In the genomic region with DNA sequence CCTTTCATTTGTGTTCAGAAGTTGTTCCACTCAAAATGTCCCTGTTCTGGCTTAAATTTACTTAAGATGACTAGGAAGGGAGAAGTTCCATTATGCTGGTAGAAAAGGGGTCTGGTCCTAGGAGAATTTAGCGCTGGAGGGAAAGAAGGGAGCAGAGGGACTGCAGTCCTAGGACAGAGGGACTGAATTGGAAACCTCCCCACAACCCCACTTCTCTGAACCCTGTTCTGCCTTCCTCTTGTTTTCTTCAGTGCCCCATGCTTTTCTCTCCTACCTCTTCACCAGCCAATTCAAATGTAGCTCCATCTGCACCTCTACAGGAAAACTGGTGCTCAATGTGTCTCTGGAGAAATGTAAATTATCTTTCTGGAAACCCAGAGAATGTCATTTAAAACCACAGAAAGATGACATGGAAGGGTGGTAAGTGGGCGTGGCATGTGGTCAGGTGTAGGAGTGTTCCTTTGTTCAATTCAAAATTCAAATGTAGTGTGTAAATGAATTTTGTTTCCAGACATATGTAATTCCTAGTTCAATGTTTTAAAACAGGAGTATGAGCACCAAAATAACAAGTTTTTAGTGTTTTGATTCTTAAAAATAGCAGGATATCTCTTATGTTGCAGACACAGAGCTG, we compare ENCODE assay signal across 15 cellular contexts. TPM values are rescaled to one million over a fixed set of nuclear protein-coding genes. Genes with fewer than 3 reads are reported as not detected.
DNase-seq lines count a peak whose midpoint lies in the region; ATAC-seq lines count a peak whose summit lies in the region.
"Had no signal": no experiment of that assay in that cellular context is flagged by ENCODE, and none has a peak within 500 bp of the region (broad histone marks: within the 10 kb centered on the region; RNA-seq: fewer than 3 reads in every experiment).

No MANE protein-coding gene starts in this region.

- intact Hi-C loops in activated T-helper 1 cell treated with anti-CD3 and anti-CD28 coated beads, Interleukin-12 subunit alpha, Interleukin-12 subunit beta, Interleukin-2, Interleukin-4 antibody, amounts not matched to agents 30 ng/mL and 10 ng/mL and 1 ng/mL, durations not matched to agents 14 hours and 24 hours and 36 hours (cut with micrococcal nuclease): loop anchor here (10.0 kb wide), 1 partner anchor 433 kb away; no protein-coding TSS in a partner anchor
- intact Hi-C loops in Right ventricle myocardium inferior (cut with DNase I): loop anchor here (10.0 kb wide), 1 partner anchor 317 kb away; no protein-coding TSS in a partner anchor

- no peaks in the 10 kb centered on the region for H3K36me3 Mint-ChIP-seq in activated T-cell treated with anti-CD3 and anti-CD28 coated beads, Interleukin-2, amount 50 U/mL, for 24 hours (ENCODE audit: low read depth)
- H3K36me3 Mint-ChIP-seq in activated T-helper 1 cell treated with anti-CD3 and anti-CD28 coated beads, Interleukin-12 subunit alpha, Interleukin-12 subunit beta, Interleukin-2, Interleukin-4 antibody, amounts not matched to agents 30 ng/mL and 10 ng/mL and 1 ng/mL, durations not matched to agents 14 hours and 24 hours and 36 hours (ENCODE audit: low read depth): no peaks in the 10 kb centered on the region
- H3K36me3 Mint-ChIP-seq: naive B cell; stimulated activated memory B cell treated with anti-CD40 and anti-IgM and Interleukin-4, amounts not matched to agents 10 μg/mL and 1 μg/mL and 100 μg/mL, for 72 hours had no signal

- in situ Hi-C loops in KBM-7 (cut with MboI; ENCODE audit: low pct_unique_long_range_greater_than_20kb, low sequenced_read_pairs): loop anchor here (25.0 kb wide), 1 partner anchor 156 kb away; no protein-coding TSS in a partner anchor

- H3K9me3 Mint-ChIP-seq in activated T-cell treated with anti-CD3 and anti-CD28 coated beads, Interleukin-2, amount 50 U/mL, for 24 hours: no peaks in the 10 kb centered on the region
- peaks cover 3% of the 10 kb centered on the region for H3K9me3 Mint-ChIP-seq in activated T-helper 1 cell treated with anti-CD3 and anti-CD28 coated beads, Interleukin-12 subunit alpha, Interleukin-12 subunit beta, Interleukin-2, Interleukin-4 antibody, amounts not matched to agents 30 ng/mL and 10 ng/mL and 1 ng/mL, durations not matched to agents 14 hours and 24 hours and 36 hours
- H3K9me3 Mint-ChIP-seq: endodermal cell; stimulated activated memory B cell treated with anti-CD40 and anti-IgM and Interleukin-4, amounts not matched to agents 10 μg/mL and 1 μg/mL and 100 μg/mL, for 72 hours had no signal

- peak; percentile 32 to 41 for DNase-seq in activated T-cell treated with anti-CD3 and anti-CD28 coated beads, Interleukin-2, amount 50 U/mL, for 48 hours
- no peak for DNase-seq in activated T-cell treated with anti-CD3 and anti-CD28 coated beads, Interleukin-2, amount 50 U/mL, for 24 hours
- DNase-seq in KBM-7 (peak; percentile 56), T1000 (lab: John Stamatoyannopoulos, UW) (no peak), Right ventricle myocardium inferior (ENCODE audit: missing footprints) (no peak)
- DNase-seq in activated T-helper 1 cell treated with anti-CD3 and anti-CD28 coated beads, Interleukin-12 subunit alpha, Interleukin-12 subunit beta, Interleukin-2, Interleukin-4 antibody, amounts not matched to agents 30 ng/mL and 10 ng/mL and 1 ng/mL, durations not matched to agents 14 hours and 24 hours and 36 hours (ENCODE audit: low spot score): no peak
- DNase-seq in stimulated activated CD4-positive, alpha-beta T cell treated with anti-CD3 and anti-CD28 coated beads, Interleukin-4, amount 100 ng/mL, for 1 hour: peak; percentile 3
- DNase-seq: colonic mucosa, endodermal cell, Karpas-422, naive B cell, NCI-H1092 treated with DMSO at 0.1 percent for 48 hours, transverse colon had no signal

- peaks cover 26% of the 10 kb centered on the region for H3K4me1 Mint-ChIP-seq in activated T-cell treated with anti-CD3 and anti-CD28 coated beads, Interleukin-2, amount 50 U/mL, for 24 hours (ENCODE audit: low read depth)
- H3K4me1 Mint-ChIP-seq in activated T-helper 1 cell treated with anti-CD3 and anti-CD28 coated beads, Interleukin-12 subunit alpha, Interleukin-12 subunit beta, Interleukin-2, Interleukin-4 antibody, amounts not matched to agents 30 ng/mL and 10 ng/mL and 1 ng/mL, durations not matched to agents 14 hours and 24 hours and 36 hours (ENCODE audit: low read depth): peaks cover 34% of the 10 kb centered on the region

- H3K27ac Mint-ChIP-seq in activated T-cell treated with anti-CD3 and anti-CD28 coated beads, Interleukin-2, amount 50 U/mL, for 24 hours: no peak overlapping the region
- H3K27ac Mint-ChIP-seq in activated T-helper 1 cell treated with anti-CD3 and anti-CD28 coated beads, Interleukin-12 subunit alpha, Interleukin-12 subunit beta, Interleukin-2, Interleukin-4 antibody, amounts not matched to agents 30 ng/mL and 10 ng/mL and 1 ng/mL, durations not matched to agents 14 hours and 24 hours and 36 hours: peak overlapping the region; percentile 26
- H3K27ac Mint-ChIP-seq: endodermal cell; naive B cell; stimulated activated memory B cell treated with anti-CD40 and anti-IgM and Interleukin-4, amounts not matched to agents 10 μg/mL and 1 μg/mL and 100 μg/mL, for 72 hours had no signal

- peaks cover 42% of the 10 kb centered on the region for H3K27me3 Mint-ChIP-seq in activated T-cell treated with anti-CD3 and anti-CD28 coated beads, Interleukin-2, amount 50 U/mL, for 24 hours
- H3K27me3 Mint-ChIP-seq in activated T-helper 1 cell treated with anti-CD3 and anti-CD28 coated beads, Interleukin-12 subunit alpha, Interleukin-12 subunit beta, Interleukin-2, Interleukin-4 antibody, amounts not matched to agents 30 ng/mL and 10 ng/mL and 1 ng/mL, durations not matched to agents 14 hours and 24 hours and 36 hours (ENCODE audit: insufficient read depth): peaks cover 5% of the 10 kb centered on the region

- ATAC-seq in GM21526 (IDR thresholded peaks at IDR 0.05; ENCODE audit: low FRiP score, unreplicated experiment) (no peak), Right ventricle myocardium inferior (no peak)
- ATAC-seq: stimulated activated memory B cell treated with anti-CD40 and anti-IgM and Interleukin-4, amounts not matched to agents 10 μg/mL and 1 μg/mL and 100 μg/mL, for 72 hours had no signal

- no peak overlapping the region for H3K4me3 Mint-ChIP-seq in activated T-cell treated with anti-CD3 and anti-CD28 coated beads, Interleukin-2, amount 50 U/mL, for 24 hours
- no peak overlapping the region for H3K4me3 Mint-ChIP-seq in activated T-helper 1 cell treated with anti-CD3 and anti-CD28 coated beads, Interleukin-12 subunit alpha, Interleukin-12 subunit beta, Interleukin-2, Interleukin-4 antibody, amounts not matched to agents 30 ng/mL and 10 ng/mL and 1 ng/mL, durations not matched to agents 14 hours and 24 hours and 36 hours
- H3K4me3 Mint-ChIP-seq: endodermal cell; naive B cell; stimulated activated memory B cell treated with anti-CD40 and anti-IgM and Interleukin-4, amounts not matched to agents 10 μg/mL and 1 μg/mL and 100 μg/mL, for 72 hours had no signal

RNA-seq across cellular contexts. Expression of a gene that starts 24.0 kb away (rescaled TPM):
- not detected in 2 replicates for total RNA-seq in activated T-helper 1 cell treated with anti-CD3 and anti-CD28 coated beads, Interleukin-12 subunit alpha, Interleukin-12 subunit beta, Interleukin-2, Interleukin-4 antibody, amounts not matched to agents 30 ng/mL and 10 ng/mL and 1 ng/mL, durations not matched to agents 14 hours and 24 hours and 36 hours
- 12.1 TPM for total RNA-seq in Right ventricle myocardium inferior

Comparison
In these comparisons a context has a peak if more than half of its experiments do, and no peak if none do; other contexts are left out.
1. DNase-seq: peak in activated T-cell treated with anti-CD3 and anti-CD28 coated beads, Interleukin-2, amount 50 U/mL, for 48 hours (2 of 2), KBM-7 (single experiment) and stimulated activated CD4-positive, alpha-beta T cell treated with anti-CD3 and anti-CD28 coated beads, Interleukin-4, amount 100 ng/mL, for 1 hour (single experiment); none in activated T-cell treated with anti-CD3 and anti-CD28 coated beads, Interleukin-2, amount 50 U/mL, for 24 hours (single experiment), activated T-helper 1 cell treated with anti-CD3 and anti-CD28 coated beads, Interleukin-12 subunit alpha, Interleukin-12 subunit beta, Interleukin-2, Interleukin-4 antibody, amounts not matched to agents 30 ng/mL and 10 ng/mL and 1 ng/mL, durations not matched to agents 14 hours and 24 hours and 36 hours (single experiment), T1000 (single experiment) and Right ventricle myocardium inferior (single experiment).
2. RNA of a gene that starts 24.0 kb away (total RNA-seq): 12.1 TPM in Right ventricle myocardium inferior (single experiment); not detected in activated T-helper 1 cell treated with anti-CD3 and anti-CD28 coated beads, Interleukin-12 subunit alpha, Interleukin-12 subunit beta, Interleukin-2, Interleukin-4 antibody, amounts not matched to agents 30 ng/mL and 10 ng/mL and 1 ng/mL, durations not matched to agents 14 hours and 24 hours and 36 hours; every median in the first group is over 10 times any median in the second.